8 cellular contexts compared by ENCODE assay signal in the genomic region with DNA sequence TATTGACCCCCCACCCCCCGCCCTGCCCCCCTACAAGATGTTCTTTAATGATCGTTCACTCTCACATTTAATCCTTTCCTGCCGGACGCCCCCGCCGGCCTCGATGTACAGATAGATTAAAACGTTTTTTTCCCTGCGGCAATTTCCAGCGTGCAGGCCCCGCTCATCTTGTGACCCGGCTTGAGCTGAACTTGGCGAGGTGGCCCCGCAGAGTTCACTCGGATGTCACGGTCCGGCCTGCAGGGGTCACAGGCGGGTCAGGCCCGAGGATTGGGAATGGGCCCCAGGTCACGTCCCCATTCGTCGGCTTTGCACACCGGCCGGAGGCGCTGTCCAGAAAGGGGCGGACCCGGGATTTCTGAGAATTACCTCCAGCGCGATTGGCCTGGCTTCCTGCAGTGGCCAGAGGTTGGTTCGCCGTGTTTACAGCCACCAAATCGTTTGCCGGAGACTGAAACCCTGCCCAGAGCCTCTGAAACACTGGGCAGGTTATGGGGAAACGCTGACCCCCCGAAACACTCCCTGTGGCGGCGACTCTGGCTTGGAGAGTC. TPM values are rescaled to one million over a fixed set of nuclear protein-coding genes. Genes with fewer than 3 reads are reported as not detected.
DNase-seq lines count a peak whose midpoint lies in the region; ATAC-seq and TF ChIP-seq lines count a peak whose summit lies in the region.

No MANE protein-coding gene starts in this region.

- peak overlapping the region in 1 of 3 donors; percentile 18 for H3K27ac Mint-ChIP-seq in IgD-negative memory B cell

- no peak overlapping the region for H3K27ac ChIP-seq in muscle layer of colon (ENCODE audit: low read depth, low read length)

- H3K4me3 ChIP-seq in AG10803 (ENCODE audit: low read length) (peak overlapping the region; percentile 30), choroid plexus epithelial cell (ENCODE audit: low read depth, low read length) (peak overlapping the region; percentile 29), muscle layer of colon (ENCODE audit: low read depth in 1 of 2, low read length in 2 of 2) (peak overlapping the region; percentile 35 to 45)

- peaks cover 77% of the 10 kb centered on the region for H3K27me3 Mint-ChIP-seq in IgD-negative memory B cell

- H3K36me3 ChIP-seq in muscle layer of colon (ENCODE audit: insufficient read depth, low read length) = no peaks in the 10 kb centered on the region

- ATAC-seq in HG03175 (IDR thresholded peaks at IDR 0.05; ENCODE audit: unreplicated experiment) = no peak
- no peak for ATAC-seq in GM18511 (IDR thresholded peaks at IDR 0.05; ENCODE audit: unreplicated experiment)

- H3K36me3 Mint-ChIP-seq in IgD-negative memory B cell = no peaks in the 10 kb centered on the region

- peaks cover 21 to 70% of the 10 kb centered on the region in 2 donors for H3K27me3 ChIP-seq in muscle layer of colon (ENCODE audit: control insufficient read depth in 1 of 2, insufficient read depth in 2 of 2, low read length in 2 of 2)

- no peak for DNase-seq in AG10803 (ENCODE audit: low read depth)
- DNase-seq in choroid plexus epithelial cell (ENCODE audit: low read depth) = no peak
- DNase-seq in hepatic stellate cell (ENCODE audit: low spot score) = no peak
- no peak for DNase-seq in medulla oblongata (ENCODE audit: extremely low spot score)

- H3K9me3 Mint-ChIP-seq in IgD-negative memory B cell = no peaks in the 10 kb centered on the region

- H3K9ac ChIP-seq in muscle layer of colon (ENCODE audit: low read length) = no peak overlapping the region

- TF ChIP-seq CTCF in AG10803 (conservative IDR thresholded peaks at IDR 0.05; ENCODE audit: low read length) (no peak), choroid plexus epithelial cell (conservative IDR thresholded peaks at IDR 0.05; ENCODE audit: low read depth, low read length) (peak; percentile 11)

- peaks cover 22% of the 10 kb centered on the region for H3K4me1 ChIP-seq in muscle layer of colon (ENCODE audit: insufficient read depth, low read length)

- peak overlapping the region; percentile 64 to 95 (median 90) for H3K4me3 Mint-ChIP-seq in IgD-negative memory B cell

- H3K4me1 Mint-ChIP-seq in IgD-negative memory B cell = peaks cover 14 to 35% (median 26%) of the 10 kb centered on the region in 3 donors

- H3K9me3 ChIP-seq in muscle layer of colon (ENCODE audit: low read length) = no peaks in the 10 kb centered on the region

RNA-seq across cellular contexts. Expression of gene CYP26A1, which starts 1.9 kb away (rescaled TPM):
- polyA plus RNA-seq in IgD-negative memory B cell = not detected

RNA-seq across cellular contexts. Expression of gene CYP26C1, which starts 11.2 kb away (rescaled TPM):
- polyA plus RNA-seq in IgD-negative memory B cell = not detected
